ENCODE assay signal across 8 cellular contexts in genomic region chr11:34356130-34356529, GRCh38. TPM values are rescaled to one million over a fixed set of nuclear protein-coding genes. Genes with fewer than 3 reads are reported as not detected.
DNase-seq lines count a peak whose midpoint lies in the region; ATAC-seq lines count a peak whose summit lies in the region.

No MANE protein-coding gene starts in this region.

- H3K36me3 Mint-ChIP-seq in activated T-cell treated with anti-CD3 and anti-CD28 coated beads, Interleukin-2, amount 50 U/mL, for 4 hours (ENCODE audit: insufficient read depth) = no peaks in the 10 kb centered on the region
- H3K36me3 Mint-ChIP-seq in activated CD8-positive, alpha-beta T cell treated with anti-CD3 and anti-CD28 coated beads, Interleukin-2, amount 10 ng/mL, durations not matched to agents 7 days and 5 days (ENCODE audit: low read depth) = no peaks in the 10 kb centered on the region
- H3K36me3 Mint-ChIP-seq in immature natural killer cell = no peaks in the 10 kb centered on the region

- peaks cover 9% of the 10 kb centered on the region for H3K27me3 ChIP-seq in thymus (ENCODE audit: control insufficient read depth, insufficient read depth)

- 50% methylated on average over 7 of the region's 7 CpGs for WGBS in thymus

- H3K4me3 Mint-ChIP-seq in activated T-cell treated with anti-CD3 and anti-CD28 coated beads, Interleukin-2, amount 50 U/mL, for 4 hours = peak overlapping the region; percentile 75
- peak overlapping the region; percentile 78 for H3K4me3 Mint-ChIP-seq in activated CD8-positive, alpha-beta T cell treated with anti-CD3 and anti-CD28 coated beads, Interleukin-2, amount 10 ng/mL, durations not matched to agents 7 days and 5 days
- peak overlapping the region; percentile 71 to 85 (median 78) for H3K4me3 Mint-ChIP-seq in immature natural killer cell

- H3K4me1 Mint-ChIP-seq in activated T-cell treated with anti-CD3 and anti-CD28 coated beads, Interleukin-2, amount 50 U/mL, for 4 hours (ENCODE audit: low read depth) = peaks cover 23% of the 10 kb centered on the region
- peaks cover 32% of the 10 kb centered on the region for H3K4me1 Mint-ChIP-seq in activated CD8-positive, alpha-beta T cell treated with anti-CD3 and anti-CD28 coated beads, Interleukin-2, amount 10 ng/mL, durations not matched to agents 7 days and 5 days (ENCODE audit: low read depth)
- H3K4me1 Mint-ChIP-seq in immature natural killer cell = peaks cover 23 to 29% of the 10 kb centered on the region in 2 donors

- H3K27ac Mint-ChIP-seq in activated CD8-positive, alpha-beta T cell treated with anti-CD3 and anti-CD28 coated beads, Interleukin-2, amount 10 ng/mL, durations not matched to agents 7 days and 5 days = no peak overlapping the region
- H3K27ac Mint-ChIP-seq in immature natural killer cell = no peak overlapping the region

- ATAC-seq in activated T-cell treated with anti-CD3 and anti-CD28 coated beads, Interleukin-2, amount 50 U/mL, for 4 hours = no peak
- no peak for ATAC-seq in activated CD8-positive, alpha-beta T cell treated with anti-CD3 and anti-CD28 coated beads, Interleukin-2, amount 10 ng/mL, durations not matched to agents 7 days and 5 days
- ATAC-seq in HG03565 (IDR thresholded peaks at IDR 0.05; ENCODE audit: unreplicated experiment) = no peak

- CTCF ChIA-PET in activated CD8-positive, alpha-beta T cell treated with anti-CD3 and anti-CD28 coated beads, Interleukin-2, amount 10 ng/mL, durations not matched to agents 7 days and 5 days (lab: Charles Lee) = interaction anchor here (1.1 to 4.8 kb wide), 5 partner anchors 11 to 358 kb away, joined by 3 to 70 read pairs (median 31); no protein-coding TSS in a partner anchor

- H3K9me3 ChIP-seq in thymus (ENCODE audit: control insufficient read depth) = no peaks in the 10 kb centered on the region

- no peaks in the 10 kb centered on the region for H3K36me3 ChIP-seq in thymus (ENCODE audit: control insufficient read depth, insufficient read depth)

- H3K27ac ChIP-seq in thymus (ENCODE audit: low read depth) = no peak overlapping the region

- H3K9me3 Mint-ChIP-seq in activated T-cell treated with anti-CD3 and anti-CD28 coated beads, Interleukin-2, amount 50 U/mL, for 4 hours = no peaks in the 10 kb centered on the region
- no peaks in the 10 kb centered on the region for H3K9me3 Mint-ChIP-seq in activated CD8-positive, alpha-beta T cell treated with anti-CD3 and anti-CD28 coated beads, Interleukin-2, amount 10 ng/mL, durations not matched to agents 7 days and 5 days (ENCODE audit: insufficient read depth)
- no peaks in the 10 kb centered on the region for H3K9me3 Mint-ChIP-seq in immature natural killer cell

- no peak for DNase-seq in activated T-cell treated with anti-CD3 and anti-CD28 coated beads, Interleukin-2, amount 50 U/mL, for 4 hours
- DNase-seq in activated T-cell treated with anti-CD3 and anti-CD28 coated beads, Interleukin-2, amount 50 U/mL, for 1 hour = no peak
- no peak for DNase-seq in activated CD8-positive, alpha-beta T cell treated with anti-CD3 and anti-CD28 coated beads, Interleukin-2, amount 10 ng/mL, durations not matched to agents 7 days and 5 days
- DNase-seq in immature natural killer cell = no peak
- no peak for DNase-seq in DMS114 treated with DMSO at 0.1 percent for 48 hours (lab: John Stamatoyannopoulos, UW; ENCODE audit: unreplicated experiment)
- no peak for DNase-seq in DMS53 treated with DMSO at 0.1 percent for 48 hours (lab: John Stamatoyannopoulos, UW; ENCODE audit: unreplicated experiment)

- H3K4me1 ChIP-seq in thymus (ENCODE audit: control insufficient read depth, insufficient read depth, low read length) = peaks cover 15% of the 10 kb centered on the region

- peak overlapping the region; percentile 72 for H3K4me3 ChIP-seq in thymus (ENCODE audit: low read length)

- POLR2A ChIA-PET in activated CD8-positive, alpha-beta T cell treated with anti-CD3 and anti-CD28 coated beads, Interleukin-2, amount 10 ng/mL, durations not matched to agents 7 days and 5 days (lab: Charles Lee) = no interaction called here

- H3K27me3 Mint-ChIP-seq in activated T-cell treated with anti-CD3 and anti-CD28 coated beads, Interleukin-2, amount 50 U/mL, for 4 hours (ENCODE audit: low read depth) = peaks cover 52% of the 10 kb centered on the region
- peaks cover 44% of the 10 kb centered on the region for H3K27me3 Mint-ChIP-seq in activated CD8-positive, alpha-beta T cell treated with anti-CD3 and anti-CD28 coated beads, Interleukin-2, amount 10 ng/mL, durations not matched to agents 7 days and 5 days (ENCODE audit: low read depth)
- peaks cover 17 to 34% (median 33%) of the 10 kb centered on the region in 3 donors for H3K27me3 Mint-ChIP-seq in immature natural killer cell (ENCODE audit: low read depth in 3 of 3)

RNA-seq across cellular contexts. Expression of gene ABTB2, which starts 1.7 kb away (rescaled TPM):
- 1 to 10 TPM; 7.7 to 9.0 (median 8.6) TPM for total RNA-seq in activated T-cell treated with anti-CD3 and anti-CD28 coated beads, Interleukin-2, amount 50 U/mL, for 4 hours
- under 1 TPM; 0.97 TPM for total RNA-seq in activated CD8-positive, alpha-beta T cell treated with anti-CD3 and anti-CD28 coated beads, Interleukin-2, amount 10 ng/mL, durations not matched to agents 7 days and 5 days
- under 1 TPM in 1 of 3 donors, not detected in 2; 0.56 TPM for polyA plus RNA-seq in immature natural killer cell
- polyA plus RNA-seq in thymus = 2.6 TPM

Comparison
In these comparisons a context has a peak if more than half of its experiments do, and no peak if none do; other contexts are left out.
1. RNA of gene ABTB2, which starts 1.7 kb away (total RNA-seq): 7.7 to 9.0 TPM in activated T-cell treated with anti-CD3 and anti-CD28 coated beads, Interleukin-2, amount 50 U/mL, for 4 hours; 0.97 TPM in activated CD8-positive, alpha-beta T cell treated with anti-CD3 and anti-CD28 coated beads, Interleukin-2, amount 10 ng/mL, durations not matched to agents 7 days and 5 days; every median in the first group is over 4 times any median in the second.
2. Peak in every context shown above with its lines, with median percentiles within 50 percentile points of each other: H3K4me3 Mint-ChIP-seq.